ENCODE assay signal across 8 cellular contexts in the genomic region with DNA sequence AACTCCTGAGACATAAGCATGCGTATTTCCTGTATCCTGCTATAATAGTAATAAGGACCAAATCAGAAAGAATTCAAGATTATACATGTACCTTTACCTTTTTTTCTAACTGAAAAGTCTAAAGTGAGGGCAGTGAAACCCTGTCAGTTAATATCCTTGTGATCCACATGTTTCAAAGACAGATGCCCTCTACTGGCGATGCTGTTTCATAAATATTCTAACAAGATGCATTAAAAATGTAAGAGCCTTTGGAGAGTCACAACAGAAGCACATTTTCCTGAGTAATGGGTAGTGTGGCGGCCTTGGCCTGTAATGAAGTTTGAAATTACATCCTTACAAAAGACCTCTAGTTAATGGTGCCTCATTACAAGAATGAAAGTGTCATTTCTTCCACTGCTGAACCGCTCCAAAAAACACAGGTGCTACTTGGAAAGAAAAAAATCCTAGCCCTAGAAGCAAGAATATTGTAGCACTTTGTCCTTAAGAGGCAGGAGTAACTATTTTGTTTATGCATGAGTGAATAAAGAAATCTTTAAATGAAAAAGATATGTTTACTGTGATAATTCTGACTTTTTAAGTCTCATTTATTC.
DNase-seq lines count a peak whose midpoint lies in the region; FAIRE-seq and TF ChIP-seq lines count a peak whose summit lies in the region.

No MANE protein-coding gene starts in this region.

- in situ Hi-C loops in transverse colon (cut with MboI; ENCODE audit: low pct_ligation_motif_present in 1 of 4, low pct_unique_long_range_greater_than_20kb in 1 of 4, low sequenced_read_pairs in 3 of 4): loop anchor here in 1 of 4 donors (25.0 kb wide), 1 partner anchor 351 kb away; no protein-coding TSS in a partner anchor

- TF ChIP-seq EP300 in transverse colon (IDR thresholded peaks at IDR 0.05; ENCODE audit: low read depth): no peak

- FAIRE-seq in TTC549 (lab: Jason Lieb, UNC): peak; percentile 31

- DNase-seq in NCI-H446 (lab: John Stamatoyannopoulos, UW): peak; percentile 4 to 38
- DNase-seq in NCI-H446 treated with DMSO at 0.1 percent for 48 hours (lab: John Stamatoyannopoulos, UW): no peak
- DNase-seq in HuH-7 (ENCODE audit: low spot score): peak; percentile 15
- peak; percentile 32 for DNase-seq in globus pallidus (ENCODE audit: low spot score)
- no peak for DNase-seq in transverse colon
- no peak for DNase-seq in mesenteric fat pad (ENCODE audit: low spot score)
- DNase-seq in tibial artery: no peak

- H3K9me3 ChIP-seq in transverse colon (no peaks in the 10 kb centered on the region), tibial artery (no peaks in the 10 kb centered on the region)

- 58 to 66% methylated on average over 4 of the region's 4 CpGs for WGBS in transverse colon (ENCODE audit: low coverage in 1 of 2), 2 donors

- no peak overlapping the region for H3K27ac ChIP-seq in transverse colon
- H3K27ac ChIP-seq in tibial artery: no peak overlapping the region

- no peak for TF ChIP-seq POLR2A in transverse colon (IDR thresholded peaks at IDR 0.05)

- intact Hi-C loops in transverse colon (cut with DNase I; ENCODE audit: low total_unique reads): no loop called here
- intact Hi-C loops in tibial artery (cut with DNase I; ENCODE audit: low total_unique reads): no loop called here

- peak in 3 of 5 experiments; percentile 41 to 48 (median 42) for TF ChIP-seq CTCF in transverse colon (IDR thresholded peaks at IDR 0.05)
- peak in 1 of 2 experiments; percentile 35 for TF ChIP-seq CTCF in tibial artery (IDR thresholded peaks at IDR 0.05)

- H3K4me3 ChIP-seq in transverse colon (no peak overlapping the region), tibial artery (no peak overlapping the region)

- H3K36me3 ChIP-seq in transverse colon (no peaks in the 10 kb centered on the region), tibial artery (peaks cover 0 to 9% (median 0%) of the 10 kb centered on the region in 3 donors)

- H3K27me3 ChIP-seq in transverse colon (no peaks in the 10 kb centered on the region), tibial artery (no peaks in the 10 kb centered on the region)

- no peaks in the 10 kb centered on the region for H3K4me1 ChIP-seq in transverse colon
- H3K4me1 ChIP-seq in tibial artery: no peaks in the 10 kb centered on the region

Comparison
In these comparisons a context has a peak if more than half of its experiments do, and no peak if none do; other contexts are left out.
1. DNase-seq: peak in NCI-H446 (2 of 2), HuH-7 (single experiment) and globus pallidus (single experiment); none in NCI-H446 treated with DMSO at 0.1 percent for 48 hours (single experiment), transverse colon (single experiment), mesenteric fat pad (single experiment) and tibial artery (0 of 2).